20 cellular contexts compared by ENCODE assay signal in genomic region chr6:25024821-25025220, GRCh38.
A peak's percentile ranks its signal among the peaks of the same experiment; 100 is the strongest.
DNase-seq lines count a peak whose midpoint lies in the region; ATAC-seq and TF ChIP-seq lines count a peak whose summit lies in the region.
"Had no signal": no experiment of that assay in that cellular context is flagged by ENCODE, and none has a peak within 500 bp of the region (broad histone marks: within the 10 kb centered on the region; RNA-seq: fewer than 3 reads in every experiment).

No MANE protein-coding gene starts in this region.

- H3K36me3 ChIP-seq in CD4-positive, CD25-positive, alpha-beta regulatory T cell (ENCODE audit: control insufficient read depth, insufficient read depth, low read length) = peaks cover 19% of the 10 kb centered on the region
- no peaks in the 10 kb centered on the region for H3K36me3 ChIP-seq in osteoblast (ENCODE audit: insufficient read depth, low read length)
- H3K36me3 ChIP-seq: ovary, upper lobe of right lung had no signal

- H3K36me3 Mint-ChIP-seq in activated CD4-positive, alpha-beta T cell treated with anti-CD3 and anti-CD28 coated beads for 36 hours (ENCODE audit: low read depth) = no peaks in the 10 kb centered on the region
- peaks cover 18% of the 10 kb centered on the region for H3K36me3 Mint-ChIP-seq in CD4-positive, CD25-positive, alpha-beta regulatory T cell
- H3K36me3 Mint-ChIP-seq in activated CD4-positive, alpha-beta memory T cell treated with anti-CD3 and anti-CD28 coated beads, Interleukin-2, amount 10 ng/mL, durations not matched to agents 7 days and 5 days (ENCODE audit: low read depth) = peaks cover 35% of the 10 kb centered on the region
- H3K36me3 Mint-ChIP-seq: naive B cell had no signal

- H3K4me1 ChIP-seq in CD4-positive, CD25-positive, alpha-beta regulatory T cell (ENCODE audit: control insufficient read depth, insufficient read depth, low read length, poor library complexity, severe bottlenecking) = peaks cover 47% of the 10 kb centered on the region
- peaks cover 4% of the 10 kb centered on the region for H3K4me1 ChIP-seq in osteoblast (ENCODE audit: insufficient read depth, low read length)

- H3K27me3 ChIP-seq in CD4-positive, CD25-positive, alpha-beta regulatory T cell (ENCODE audit: control insufficient read depth, insufficient read depth, low read length) = no peaks in the 10 kb centered on the region
- no peaks in the 10 kb centered on the region for H3K27me3 ChIP-seq in osteoblast (ENCODE audit: insufficient read depth, low read length)
- H3K27me3 ChIP-seq: ovary, upper lobe of right lung had no signal

- H3K27ac ChIP-seq in CD4-positive, CD25-positive, alpha-beta regulatory T cell (ENCODE audit: insufficient read depth, low read length, poor library complexity, severe bottlenecking) = peak overlapping the region; percentile 83
- H3K27ac ChIP-seq in osteoblast (ENCODE audit: low read depth, low read length) (no peak overlapping the region), caudate nucleus (ENCODE audit: low read depth, low read length) (no peak overlapping the region)
- H3K27ac ChIP-seq: GM23248, ovary, upper lobe of right lung had no signal

- H3K4me2 ChIP-seq in osteoblast (ENCODE audit: insufficient read depth, low read length) = no peak overlapping the region

- peak overlapping the region; percentile 24 for H3K4me3 Mint-ChIP-seq in activated CD4-positive, alpha-beta T cell treated with anti-CD3 and anti-CD28 coated beads for 36 hours
- H3K4me3 Mint-ChIP-seq in CD4-positive, CD25-positive, alpha-beta regulatory T cell = peak overlapping the region in 3 of 4 donors; percentile 58 to 84 (median 66)
- H3K4me3 Mint-ChIP-seq in activated CD4-positive, alpha-beta memory T cell treated with anti-CD3 and anti-CD28 coated beads, Interleukin-2, amount 10 ng/mL, durations not matched to agents 7 days and 5 days = no peak overlapping the region
- H3K4me3 Mint-ChIP-seq: naive B cell had no signal

- no peak for ATAC-seq in activated CD4-positive, alpha-beta T cell treated with anti-CD3 and anti-CD28 coated beads for 36 hours
- ATAC-seq in CD4-positive, CD25-positive, alpha-beta regulatory T cell (ENCODE audit: low read depth in 2 of 2) = no peak
- ATAC-seq: right cardiac atrium, upper lobe of right lung had no signal

- intact Hi-C loops in activated CD4-positive, alpha-beta T cell treated with anti-CD3 and anti-CD28 coated beads for 36 hours (cut with DNase I, micrococcal nuclease) = loop anchor here in 1 of 2 experiments (5.0 kb wide), 1 partner anchor 112 kb away; no protein-coding TSS in a partner anchor

- no peak overlapping the region for H2AFZ ChIP-seq in osteoblast (ENCODE audit: low read length)
- H2AFZ ChIP-seq: GM23248 had no signal

- H3K79me2 ChIP-seq in osteoblast (ENCODE audit: insufficient read depth, low read length) = no peaks in the 10 kb centered on the region

- H3K27ac Mint-ChIP-seq in activated CD4-positive, alpha-beta T cell treated with anti-CD3 and anti-CD28 coated beads for 36 hours = peak overlapping the region; percentile 88
- peak overlapping the region; percentile 91 to 92 (median 91) for H3K27ac Mint-ChIP-seq in CD4-positive, CD25-positive, alpha-beta regulatory T cell
- H3K27ac Mint-ChIP-seq in activated CD4-positive, alpha-beta memory T cell treated with anti-CD3 and anti-CD28 coated beads, Interleukin-2, amount 10 ng/mL, durations not matched to agents 7 days and 5 days = peak overlapping the region; percentile 60

- H3K9me3 Mint-ChIP-seq in activated CD4-positive, alpha-beta T cell treated with anti-CD3 and anti-CD28 coated beads for 36 hours (ENCODE audit: low read depth) = no peaks in the 10 kb centered on the region
- no peaks in the 10 kb centered on the region for H3K9me3 Mint-ChIP-seq in CD4-positive, CD25-positive, alpha-beta regulatory T cell
- H3K9me3 Mint-ChIP-seq in activated CD4-positive, alpha-beta memory T cell treated with anti-CD3 and anti-CD28 coated beads, Interleukin-2, amount 10 ng/mL, durations not matched to agents 7 days and 5 days = no peaks in the 10 kb centered on the region
- H3K9me3 Mint-ChIP-seq: naive B cell had no signal

- no peaks in the 10 kb centered on the region for H3K27me3 Mint-ChIP-seq in activated CD4-positive, alpha-beta T cell treated with anti-CD3 and anti-CD28 coated beads for 36 hours
- no peaks in the 10 kb centered on the region for H3K27me3 Mint-ChIP-seq in CD4-positive, CD25-positive, alpha-beta regulatory T cell
- H3K27me3 Mint-ChIP-seq in activated CD4-positive, alpha-beta memory T cell treated with anti-CD3 and anti-CD28 coated beads, Interleukin-2, amount 10 ng/mL, durations not matched to agents 7 days and 5 days = no peaks in the 10 kb centered on the region
- H3K27me3 Mint-ChIP-seq: B cell, naive B cell had no signal

- TF ChIP-seq CTCF in epithelial cell of esophagus (IDR thresholded peaks at IDR 0.05; ENCODE audit: insufficient read depth, low read depth, low read length, missing control alignments) (no peak), osteoblast (IDR thresholded peaks at IDR 0.05; ENCODE audit: extremely low read depth, low read depth, low read length) (no peak)

- POLR2A ChIA-PET in activated CD4-positive, alpha-beta T cell treated with anti-CD3 and anti-CD28 coated beads for 36 hours (lab: Charles Lee) = interaction anchor here (0.7 kb wide), 1 partner anchor 56 kb away, joined by 3 read pairs; no protein-coding TSS in a partner anchor
- POLR2A ChIA-PET in activated CD4-positive, alpha-beta memory T cell treated with anti-CD3 and anti-CD28 coated beads, Interleukin-2, amount 10 ng/mL, durations not matched to agents 7 days and 5 days (lab: Charles Lee) = interaction anchor here (0.7 to 6.3 kb wide), 13 partner anchors 14 to 249 kb away, joined by 3 to 188 read pairs (median 14); partner anchors contain the start of gene RIPOR2

- CTCF ChIA-PET in activated CD4-positive, alpha-beta T cell treated with anti-CD3 and anti-CD28 coated beads for 36 hours (lab: Charles Lee) = interaction anchor here (0.6 to 5.8 kb wide), 14 partner anchors 9 to 444 kb away, joined by 3 to 75 read pairs (median 5); partner anchors contain the start of gene RIPOR2
- CTCF ChIA-PET in activated CD4-positive, alpha-beta memory T cell treated with anti-CD3 and anti-CD28 coated beads, Interleukin-2, amount 10 ng/mL, durations not matched to agents 7 days and 5 days (lab: Charles Lee) = interaction anchor here (0.6 to 6.5 kb wide), 10 partner anchors 8 to 250 kb away, joined by 3 to 196 read pairs (median 44); partner anchors contain the start of genes GMNN and RIPOR2

- peaks cover 55% of the 10 kb centered on the region for H3K4me1 Mint-ChIP-seq in activated CD4-positive, alpha-beta T cell treated with anti-CD3 and anti-CD28 coated beads for 36 hours
- H3K4me1 Mint-ChIP-seq in CD4-positive, CD25-positive, alpha-beta regulatory T cell = peaks cover 29 to 80% (median 58%) of the 10 kb centered on the region in 4 donors
- H3K4me1 Mint-ChIP-seq in activated CD4-positive, alpha-beta memory T cell treated with anti-CD3 and anti-CD28 coated beads, Interleukin-2, amount 10 ng/mL, durations not matched to agents 7 days and 5 days = peaks cover 58% of the 10 kb centered on the region

- no peak for DNase-seq in activated CD4-positive, alpha-beta T cell treated with anti-CD3 and anti-CD28 coated beads for 36 hours
- no peak for DNase-seq in activated CD4-positive, alpha-beta T cell treated with anti-CD3 and anti-CD28 coated beads for 48 hours
- DNase-seq in CD4-positive, CD25-positive, alpha-beta regulatory T cell = no peak
- no peak for DNase-seq in activated CD4-positive, alpha-beta memory T cell treated with anti-CD3 and anti-CD28 coated beads, Interleukin-2, amount 10 ng/mL, durations not matched to agents 7 days and 5 days
- DNase-seq in epithelial cell of esophagus (ENCODE audit: low read depth) = peak; percentile 65
- DNase-seq in foreskin melanocyte = no peak
- DNase-seq in osteoblast (ENCODE audit: insufficient read length, low spot score, missing footprints) = no peak
- DNase-seq in caudate nucleus (lab: John Stamatoyannopoulos, UW) = no peak
- DNase-seq: Calu3, EL, GM23248, mesenchymal stem cell, naive B cell, NCI-H1105, NCI-H2081, ovary, right cardiac atrium, SHP77, upper lobe of right lung had no signal

- H3K4me3 ChIP-seq in CD4-positive, CD25-positive, alpha-beta regulatory T cell (ENCODE audit: low read depth, low read length) = peak overlapping the region; percentile 73
- no peak overlapping the region for H3K4me3 ChIP-seq in epithelial cell of esophagus (ENCODE audit: low read length)
- no peak overlapping the region for H3K4me3 ChIP-seq in osteoblast (ENCODE audit: insufficient read depth, low read length)
- H3K4me3 ChIP-seq: GM23248, ovary, upper lobe of right lung had no signal

- H3K9me3 ChIP-seq in CD4-positive, CD25-positive, alpha-beta regulatory T cell (ENCODE audit: control insufficient read depth in 2 of 2, low read length in 2 of 2) = no peaks in the 10 kb centered on the region
- H3K9me3 ChIP-seq in osteoblast (ENCODE audit: low read depth, low read length) = no peaks in the 10 kb centered on the region
- H3K9me3 ChIP-seq: ovary, upper lobe of right lung had no signal

- H4K20me1 ChIP-seq in osteoblast (ENCODE audit: insufficient read depth, low read length) = no peaks in the 10 kb centered on the region
